33 cellular contexts compared by ENCODE assay signal in genomic region chr5:174175869-174176268, GRCh38.
DNase-seq lines count a peak whose midpoint lies in the region; ATAC-seq and TF ChIP-seq lines count a peak whose summit lies in the region.
"Had no signal": no experiment of that assay in that cellular context is flagged by ENCODE, and none has a peak within 500 bp of the region (broad histone marks: within the 10 kb centered on the region; RNA-seq: fewer than 3 reads in every experiment).

No MANE protein-coding gene starts in this region.

- no peaks in the 10 kb centered on the region for H3K36me3 ChIP-seq in transverse colon
- H3K36me3 ChIP-seq: neutrophil, upper lobe of right lung had no signal

- no peaks in the 10 kb centered on the region for H3K27me3 ChIP-seq in transverse colon
- H3K27me3 ChIP-seq: body of pancreas, upper lobe of right lung had no signal

- H3K4me3 Mint-ChIP-seq in brain, result peak overlapping the region in 1 of 5 experiments; percentile 70
- H3K4me3 Mint-ChIP-seq: activated CD4-positive, alpha-beta T cell treated with anti-CD3 and anti-CD28 coated beads, Interleukin-2, amount 10 ng/mL, durations not matched to agents 7 days and 5 days; activated naive CD8-positive, alpha-beta T cell treated with anti-CD3 and anti-CD28 coated beads, Interleukin-2, amount 50 U/mL, for 24 hours; activated T-cell treated with anti-CD3 and anti-CD28 coated beads, Interleukin-2, amount 50 U/mL, for 24 hours; CD4-positive, alpha-beta memory T cell; HFFc6; mesothelial cell of epicardium; T-cell; WTC11 had no signal

- peak overlapping the region in 4 of 5 experiments; percentile 46 to 87 (median 82) for H3K27ac Mint-ChIP-seq in brain
- H3K27ac Mint-ChIP-seq: activated CD4-positive, alpha-beta T cell treated with anti-CD3 and anti-CD28 coated beads, Interleukin-2, amount 10 ng/mL, durations not matched to agents 7 days and 5 days; activated naive CD8-positive, alpha-beta T cell treated with anti-CD3 and anti-CD28 coated beads, Interleukin-2, amount 50 U/mL, for 24 hours; activated T-cell treated with anti-CD3 and anti-CD28 coated beads, Interleukin-2, amount 50 U/mL, for 24 hours; CD4-positive, alpha-beta memory T cell; HFFc6; mesothelial cell of epicardium; naive B cell; T-cell; WTC11 had no signal

- peaks cover 74% of the 10 kb centered on the region for H3K4me1 Mint-ChIP-seq in brain
- H3K4me1 Mint-ChIP-seq: activated CD4-positive, alpha-beta T cell treated with anti-CD3 and anti-CD28 coated beads, Interleukin-2, amount 10 ng/mL, durations not matched to agents 7 days and 5 days; activated naive CD8-positive, alpha-beta T cell treated with anti-CD3 and anti-CD28 coated beads, Interleukin-2, amount 50 U/mL, for 24 hours; CD4-positive, alpha-beta memory T cell; mesothelial cell of epicardium; naive B cell; T-cell had no signal

- no peaks in the 10 kb centered on the region for H3K9me3 ChIP-seq in transverse colon
- H3K9me3 ChIP-seq: A549, body of pancreas, neutrophil, psoas muscle, upper lobe of right lung had no signal

- DNase-seq in left ventricle myocardium superior, result no peak
- DNase-seq in left cardiac atrium, result no peak
- peak; percentile 4 for DNase-seq in medulla oblongata (ENCODE audit: extremely low spot score)
- no peak for DNase-seq in mesenteric fat pad (ENCODE audit: low spot score)
- DNase-seq in transverse colon, result no peak
- DNase-seq in activated CD4-positive, CD25-positive, alpha-beta regulatory T cell (lab: John Stamatoyannopoulos, UW), result no peak
- no peak for DNase-seq in HCEC 1CT
- DNase-seq: activated CD4-positive, alpha-beta T cell treated with anti-CD3 and anti-CD28 coated beads, Interleukin-2, amount 10 ng/mL, durations not matched to agents 7 days and 5 days; activated gamma-delta T cell; activated naive CD8-positive, alpha-beta T cell treated with anti-CD3 and anti-CD28 coated beads, Interleukin-2, amount 50 U/mL, for 24 hours; activated T-cell treated with anti-CD3 and anti-CD28 coated beads, Interleukin-2, amount 50 U/mL, for 24 hours; body of pancreas; CD4-positive, alpha-beta memory T cell; effector CD8-positive, alpha-beta T cell; glutamatergic neuron; GM23248; HFFc6; naive B cell; NCI-H1092 treated with DMSO at 0.1 percent for 48 hours; NCI-H187 treated with DMSO at 0.1 percent for 48 hours; NCI-H2171 treated with DMSO at 0.1 percent for 48 hours; NCI-H510A; RPMI8226; stimulated activated CD4-positive, alpha-beta T cell treated with anti-CD3 and anti-CD28 coated beads, Interleukin-4, amount 100 ng/mL, for 24 hours; T-cell; upper lobe of right lung had no signal

- H3K4me1 ChIP-seq in transverse colon, result no peaks in the 10 kb centered on the region
- H3K4me1 ChIP-seq: A549, body of pancreas, psoas muscle, upper lobe of right lung had no signal

- intact Hi-C loops in left ventricle myocardium superior (cut with micrococcal nuclease) (no loop called here), left cardiac atrium (cut with DNase I) (no loop called here), transverse colon (cut with DNase I; ENCODE audit: low total_unique reads) (no loop called here)

- no peak overlapping the region for H3K27ac ChIP-seq in transverse colon
- H3K27ac ChIP-seq: A549, body of pancreas, GM23248, neutrophil, psoas muscle, upper lobe of right lung had no signal

- no peaks in the 10 kb centered on the region for H3K36me3 Mint-ChIP-seq in brain
- H3K36me3 Mint-ChIP-seq: CD4-positive, alpha-beta memory T cell; mesothelial cell of epicardium; naive B cell; T-cell; WTC11 had no signal

- no peak for TF ChIP-seq CTCF in brain (conservative IDR thresholded peaks at IDR 0.05)
- TF ChIP-seq CTCF in transverse colon (IDR thresholded peaks at IDR 0.05), result no peak

- TF ChIP-seq EP300 in transverse colon (IDR thresholded peaks at IDR 0.05; ENCODE audit: low read depth), result no peak

- 52 to 53% methylated on average over 4 to 8 of the region's 8 CpGs for WGBS in transverse colon (ENCODE audit: low coverage in 1 of 2), 2 donors

- peaks cover 7% of the 10 kb centered on the region for H3K27me3 Mint-ChIP-seq in brain
- H3K27me3 Mint-ChIP-seq: activated CD4-positive, alpha-beta T cell treated with anti-CD3 and anti-CD28 coated beads, Interleukin-2, amount 10 ng/mL, durations not matched to agents 7 days and 5 days had no signal

- no peak for TF ChIP-seq POLR2A in transverse colon (IDR thresholded peaks at IDR 0.05)

- no peaks in the 10 kb centered on the region for H3K9me3 Mint-ChIP-seq in brain
- H3K9me3 Mint-ChIP-seq: activated CD4-positive, alpha-beta T cell treated with anti-CD3 and anti-CD28 coated beads, Interleukin-2, amount 10 ng/mL, durations not matched to agents 7 days and 5 days; activated naive CD8-positive, alpha-beta T cell treated with anti-CD3 and anti-CD28 coated beads, Interleukin-2, amount 50 U/mL, for 24 hours; activated T-cell treated with anti-CD3 and anti-CD28 coated beads, Interleukin-2, amount 50 U/mL, for 24 hours; mesothelial cell of epicardium; T-cell; WTC11 had no signal

- in situ Hi-C loops in transverse colon (cut with MboI; ENCODE audit: low pct_ligation_motif_present in 1 of 4, low pct_unique_long_range_greater_than_20kb in 1 of 4, low sequenced_read_pairs in 3 of 4), result no loop called here

- ATAC-seq in left ventricle myocardium superior (peak; percentile 47), left cardiac atrium (no peak)
- ATAC-seq: A549; activated naive CD8-positive, alpha-beta T cell treated with anti-CD3 and anti-CD28 coated beads, Interleukin-2, amount 50 U/mL, for 24 hours; body of pancreas; psoas muscle; T-cell; WTC11 had no signal

- no peak overlapping the region for H3K4me3 ChIP-seq in transverse colon
- H3K4me3 ChIP-seq: A549, body of pancreas, GM23248, K562, psoas muscle, upper lobe of right lung had no signal
